Comparison of ENCODE assay signal across 17 cellular contexts in genomic region chr10:124117879-124118278, GRCh38.
"Had no signal": no experiment of that assay in that cellular context is flagged by ENCODE, and none has a peak within 500 bp of the region (broad histone marks: within the 10 kb centered on the region; RNA-seq: fewer than 3 reads in every experiment).

No MANE protein-coding gene starts in this region.

- H3K9ac ChIP-seq: parathyroid adenoma had no signal

- FAIRE-seq: endometrium, urothelium cell line had no signal

- H3K27ac Mint-ChIP-seq: T-helper 1 cell treated with Interleukin-12 subunit alpha and Interleukin-12 subunit beta and Interleukin-4 antibody, amounts not matched to agents 30 μg/mL and 1 μg/mL, for 36 hours had no signal

- H3K27me3 Mint-ChIP-seq: naive thymus-derived CD8-positive, alpha-beta T cell had no signal

- H3K9me3 Mint-ChIP-seq: naive thymus-derived CD8-positive, alpha-beta T cell; T-helper 1 cell treated with Interleukin-12 subunit alpha and Interleukin-12 subunit beta and Interleukin-4 antibody, amounts not matched to agents 30 μg/mL and 1 μg/mL, for 36 hours had no signal

- DNase-seq: activated CD4-positive, CD25-positive, alpha-beta regulatory T cell treated with anti-CD3 and anti-CD28 coated beads, Interleukin-2, amount 50 U/mL, for 72 hours; activated CD8-positive, alpha-beta memory T cell treated with anti-CD3 and anti-CD28 coated beads for 24 hours; activated CD8-positive, alpha-beta memory T cell treated with anti-CD3 and anti-CD28 coated beads, Interleukin-2, amount 50 U/mL, for 48 hours; activated effector memory CD4-positive, alpha-beta T cell treated with Interleukin-2 at 50 U/mL for 16 hours; activated naive CD4-positive, alpha-beta T cell treated with anti-CD3 and anti-CD28 coated beads, Interleukin-2, amount 50 U/mL, for 16 hours; activated T-cell treated with anti-CD3 and anti-CD28 coated beads, Interleukin-2, amount 50 U/mL, for 48 hours; brain microvascular endothelial cell; stimulated activated CD4-positive, alpha-beta T cell treated with anti-CD3 and anti-CD28 coated beads, Interleukin-4, amount 100 ng/mL, for 4 hours; stimulated activated naive CD4-positive, alpha-beta T cell had no signal

- H3K4me1 ChIP-seq: parathyroid adenoma had no signal

- H3K36me3 Mint-ChIP-seq: naive thymus-derived CD8-positive, alpha-beta T cell had no signal

- H3K36me3 ChIP-seq: brain microvascular endothelial cell had no signal

- H3K27ac ChIP-seq: brain microvascular endothelial cell, coronary artery, parathyroid adenoma had no signal

- H3K4me2 ChIP-seq: smooth muscle cell had no signal

- H2AFZ ChIP-seq: parathyroid adenoma had no signal

- H3K4me3 Mint-ChIP-seq: naive thymus-derived CD8-positive, alpha-beta T cell; T-helper 1 cell treated with Interleukin-12 subunit alpha and Interleukin-12 subunit beta and Interleukin-4 antibody, amounts not matched to agents 30 μg/mL and 1 μg/mL, for 36 hours had no signal

- ATAC-seq: naive thymus-derived CD8-positive, alpha-beta T cell; sciatic nerve had no signal

- H3K27me3 ChIP-seq: brain microvascular endothelial cell had no signal

- H3K4me3 ChIP-seq: coronary artery, smooth muscle cell had no signal

- H3K79me2 ChIP-seq: parathyroid adenoma had no signal
